In the genomic region with DNA sequence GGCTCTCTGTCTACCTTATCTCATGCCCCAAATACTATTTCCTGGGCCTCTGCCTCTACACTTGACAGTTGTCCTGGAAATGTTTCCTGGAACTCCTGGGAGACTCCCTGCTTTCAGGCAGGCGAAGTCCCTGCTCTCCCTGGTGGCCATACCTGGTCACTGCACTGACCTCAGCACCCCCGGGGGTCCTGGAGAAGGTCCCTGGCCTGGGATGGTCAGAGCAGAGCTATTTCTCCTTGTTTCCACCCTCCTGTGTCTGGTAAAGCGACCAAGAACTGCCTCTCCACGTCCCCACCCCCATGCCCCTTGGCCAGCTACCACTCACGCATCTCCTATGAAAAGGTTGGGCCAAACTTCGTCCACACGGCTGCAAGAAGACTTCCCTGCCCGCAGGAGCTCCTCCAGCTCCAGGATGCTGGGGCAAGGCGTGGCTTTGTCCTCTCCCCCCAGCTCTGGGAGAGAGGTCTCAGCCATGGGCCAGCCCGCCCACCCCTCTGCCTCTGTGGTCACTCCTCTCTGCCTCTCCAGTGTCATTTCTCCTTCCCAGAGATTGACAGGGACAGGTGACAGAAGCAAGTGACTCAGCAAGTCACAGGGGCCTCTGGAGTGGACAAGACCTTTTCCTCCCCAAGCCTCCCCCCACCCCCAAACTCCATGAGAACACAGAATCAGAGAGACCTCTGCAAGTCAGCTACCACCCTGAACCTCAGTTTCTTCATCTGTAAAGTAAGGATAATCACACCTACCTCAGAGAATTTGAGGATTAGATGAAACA, we compare ENCODE assay signal across 8 cellular contexts. TPM values are rescaled to one million over a fixed set of nuclear protein-coding genes. Genes with fewer than 3 reads are reported as not detected.
DNase-seq lines count a peak whose midpoint lies in the region; ATAC-seq and TF ChIP-seq lines count a peak whose summit lies in the region.

No MANE protein-coding gene starts in this region.

- no peaks in the 10 kb centered on the region for H3K27me3 ChIP-seq in CD4-positive, alpha-beta T cell (ENCODE audit: control insufficient read depth, insufficient read depth, low read length)
- H3K27me3 ChIP-seq in HAP-1 (ENCODE audit: low read depth) = no peaks in the 10 kb centered on the region

- no peak for TF ChIP-seq CTCF in CD4-positive, alpha-beta T cell (IDR thresholded peaks at IDR 0.05)

- intact Hi-C loops in CD4-positive, alpha-beta T cell (cut with DNase I, micrococcal nuclease) = loop anchor here in 1 of 2 experiments (2.0 to 10.0 kb wide), 2 partner anchors 128 to 374 kb away; no protein-coding TSS in a partner anchor

- CTCF ChIA-PET in CD4-positive, alpha-beta T cell (lab: Charles Lee) = no interaction called here

- no peaks in the 10 kb centered on the region for H3K4me1 ChIP-seq in HAP-1

- no peak overlapping the region for H3K4me3 ChIP-seq in HAP-1

- in situ Hi-C loops in HAP-1 (cut with MboI; ENCODE audit: low sequenced_read_pairs) = no loop called here

- H3K27ac Mint-ChIP-seq in CD4-positive, alpha-beta T cell = peak overlapping the region; percentile 90
- H3K27ac Mint-ChIP-seq in activated naive CD8-positive, alpha-beta T cell treated with anti-CD3 and anti-CD28 coated beads, Interleukin-2, amount 10 ng/mL, durations not matched to agents 7 days and 5 days = peak overlapping the region; percentile 60

- no peaks in the 10 kb centered on the region for H3K9me3 Mint-ChIP-seq in CD4-positive, alpha-beta T cell
- no peaks in the 10 kb centered on the region for H3K9me3 Mint-ChIP-seq in activated naive CD8-positive, alpha-beta T cell treated with anti-CD3 and anti-CD28 coated beads, Interleukin-2, amount 10 ng/mL, durations not matched to agents 7 days and 5 days

- H3K9me3 ChIP-seq in CD4-positive, alpha-beta T cell (ENCODE audit: control insufficient read depth, low read length) = no peaks in the 10 kb centered on the region
- no peaks in the 10 kb centered on the region for H3K9me3 ChIP-seq in HAP-1

- no peak for ATAC-seq in CD4-positive, alpha-beta T cell (ENCODE audit: poor library complexity)
- ATAC-seq in activated naive CD8-positive, alpha-beta T cell treated with anti-CD3 and anti-CD28 coated beads, Interleukin-2, amount 10 ng/mL, durations not matched to agents 7 days and 5 days (ENCODE audit: low read depth) = no peak
- ATAC-seq in GM21381 (IDR thresholded peaks at IDR 0.05; ENCODE audit: unreplicated experiment) (no peak), HG03565 (IDR thresholded peaks at IDR 0.05; ENCODE audit: unreplicated experiment) (no peak), GM21619 (IDR thresholded peaks at IDR 0.05; ENCODE audit: unreplicated experiment) (no peak)

- H3K27ac ChIP-seq in CD4-positive, alpha-beta T cell (ENCODE audit: low read depth, low read length) = no peak overlapping the region

- POLR2A ChIA-PET in CD4-positive, alpha-beta T cell (lab: Charles Lee) = interaction anchor here (0.6 kb wide), 1 partner anchor 270 kb away, joined by 3 read pairs; no protein-coding TSS in a partner anchor
- POLR2A ChIA-PET in activated naive CD8-positive, alpha-beta T cell treated with anti-CD3 and anti-CD28 coated beads, Interleukin-2, amount 10 ng/mL, durations not matched to agents 7 days and 5 days (lab: Charles Lee) = interaction anchor here (0.6 to 4.3 kb wide), 2 partner anchors 102 to 125 kb away, joined by 3 to 41 read pairs; a partner anchor contains a TSS

- no peak for DNase-seq in CD4-positive, alpha-beta T cell
- peak; percentile 43 to 78 for DNase-seq in HAP-1 (ENCODE audit: low spot score in 2 of 2)
- DNase-seq in activated naive CD8-positive, alpha-beta T cell treated with anti-CD3 and anti-CD28 coated beads, Interleukin-2, amount 10 ng/mL, durations not matched to agents 7 days and 5 days = no peak
- peak; percentile 50 for DNase-seq in kidney tubule cell (ENCODE audit: low spot score)
- no peak for DNase-seq in occipital lobe (lab: John Stamatoyannopoulos, UW)

- H3K27me3 Mint-ChIP-seq in CD4-positive, alpha-beta T cell = no peaks in the 10 kb centered on the region
- peaks cover 3% of the 10 kb centered on the region for H3K27me3 Mint-ChIP-seq in activated naive CD8-positive, alpha-beta T cell treated with anti-CD3 and anti-CD28 coated beads, Interleukin-2, amount 10 ng/mL, durations not matched to agents 7 days and 5 days

- H3K36me3 ChIP-seq in HAP-1 (replicated peaks) = no peaks in the 10 kb centered on the region

- peak overlapping the region; percentile 88 for H3K4me3 Mint-ChIP-seq in CD4-positive, alpha-beta T cell
- no peak overlapping the region for H3K4me3 Mint-ChIP-seq in activated naive CD8-positive, alpha-beta T cell treated with anti-CD3 and anti-CD28 coated beads, Interleukin-2, amount 10 ng/mL, durations not matched to agents 7 days and 5 days

- H3K36me3 Mint-ChIP-seq in CD4-positive, alpha-beta T cell (ENCODE audit: low read depth) = peaks cover 14% of the 10 kb centered on the region
- H3K36me3 Mint-ChIP-seq in activated naive CD8-positive, alpha-beta T cell treated with anti-CD3 and anti-CD28 coated beads, Interleukin-2, amount 10 ng/mL, durations not matched to agents 7 days and 5 days = peaks cover 5% of the 10 kb centered on the region

- peaks cover 42% of the 10 kb centered on the region for H3K4me1 Mint-ChIP-seq in CD4-positive, alpha-beta T cell (ENCODE audit: low read depth)
- peaks cover 27% of the 10 kb centered on the region for H3K4me1 Mint-ChIP-seq in activated naive CD8-positive, alpha-beta T cell treated with anti-CD3 and anti-CD28 coated beads, Interleukin-2, amount 10 ng/mL, durations not matched to agents 7 days and 5 days

RNA-seq across cellular contexts. Expression of a gene that starts 2.6 kb away (rescaled TPM):
- total RNA-seq in CD4-positive, alpha-beta T cell = 10 to 100 TPM; 34.1 to 37.4 TPM
- total RNA-seq in activated naive CD8-positive, alpha-beta T cell treated with anti-CD3 and anti-CD28 coated beads, Interleukin-2, amount 10 ng/mL, durations not matched to agents 7 days and 5 days = 10 to 100 TPM; 21.0 to 22.7 TPM
- 83.1 TPM for total RNA-seq in occipital lobe

Comparison
In these comparisons a context has a peak if more than half of its experiments do, and no peak if none do; other contexts are left out.
1. DNase-seq: peak in HAP-1 (2 of 2) and kidney tubule cell (single experiment); none in CD4-positive, alpha-beta T cell (0 of 10), activated naive CD8-positive, alpha-beta T cell treated with anti-CD3 and anti-CD28 coated beads, Interleukin-2, amount 10 ng/mL, durations not matched to agents 7 days and 5 days (single experiment) and occipital lobe (single experiment).